In the genomic region with DNA sequence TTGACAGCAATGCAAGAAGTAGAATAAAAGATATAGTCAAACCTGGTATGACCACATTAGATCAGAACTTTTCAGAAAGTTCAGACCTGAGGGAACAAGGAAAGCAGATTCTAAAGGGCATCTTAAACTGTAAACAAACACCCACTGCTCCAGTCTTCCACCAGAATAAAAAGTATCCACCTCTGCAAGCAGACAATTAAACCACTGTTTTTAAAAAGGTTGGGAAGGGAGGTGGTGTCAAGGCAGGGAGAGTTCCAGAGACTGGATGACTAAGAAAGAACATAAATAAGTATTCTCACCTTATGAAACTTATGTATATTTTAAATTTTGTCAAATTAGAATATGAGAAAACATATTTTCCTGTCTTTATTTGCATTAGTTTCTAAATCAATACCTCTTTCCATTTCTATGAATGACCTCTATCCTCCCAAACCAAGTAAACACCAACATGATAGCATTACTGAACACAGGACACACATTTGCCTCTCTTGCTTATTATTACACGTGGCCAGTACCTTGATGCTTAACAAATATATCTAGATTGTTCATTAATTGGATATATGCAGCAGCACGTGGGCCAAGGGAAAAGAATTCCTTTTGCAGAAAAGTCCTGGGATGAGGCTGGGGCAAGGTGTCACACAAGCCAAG, we compare ENCODE assay signal across 18 cellular contexts.
"Had no signal": no experiment of that assay in that cellular context is flagged by ENCODE, and none has a peak within 500 bp of the region (broad histone marks: within the 10 kb centered on the region; RNA-seq: fewer than 3 reads in every experiment).

No MANE protein-coding gene starts in this region.

- H3K36me3 ChIP-seq: esophagus muscularis mucosa, left lung, right atrium auricular region had no signal

- H3K4me3 Mint-ChIP-seq: activated B cell treated with CpG ODN at 0.5 μM for 24 hours; activated CD4-positive, alpha-beta T cell treated with anti-CD3 and anti-CD28 coated beads, Interleukin-2, amount 10 ng/mL, durations not matched to agents 24 days and 14 days; activated naive CD8-positive, alpha-beta T cell treated with anti-CD3 and anti-CD28 coated beads, Interleukin-2, amount 10 ng/mL, durations not matched to agents 7 days and 5 days; neural crest cell; stimulated activated effector memory CD8-positive, alpha-beta T cell treated with anti-CD3 and anti-CD28 coated beads, Interleukin-12 subunit alpha, Interleukin-12 subunit beta, amount 100 ng/mL, for 72 hours; T-helper 1 cell treated with Interleukin-12 subunit alpha and Interleukin-12 subunit beta and Interleukin-4 antibody, amounts not matched to agents 30 μg/mL and 1 μg/mL, for 36 hours had no signal

- H3K36me3 Mint-ChIP-seq: stimulated activated effector memory CD8-positive, alpha-beta T cell treated with anti-CD3 and anti-CD28 coated beads, Interleukin-12 subunit alpha, Interleukin-12 subunit beta, amount 100 ng/mL, for 72 hours had no signal

- H3K27me3 ChIP-seq: esophagus muscularis mucosa, left lung, right atrium auricular region, tibial nerve had no signal

- H3K27ac Mint-ChIP-seq: activated B cell treated with CpG ODN at 0.5 μM for 24 hours; activated CD4-positive, alpha-beta T cell treated with anti-CD3 and anti-CD28 coated beads, Interleukin-2, amount 10 ng/mL, durations not matched to agents 24 days and 14 days; activated naive CD8-positive, alpha-beta T cell treated with anti-CD3 and anti-CD28 coated beads, Interleukin-2, amount 10 ng/mL, durations not matched to agents 7 days and 5 days; stimulated activated effector memory CD8-positive, alpha-beta T cell treated with anti-CD3 and anti-CD28 coated beads, Interleukin-12 subunit alpha, Interleukin-12 subunit beta, amount 100 ng/mL, for 72 hours; T-helper 1 cell treated with Interleukin-12 subunit alpha and Interleukin-12 subunit beta and Interleukin-4 antibody, amounts not matched to agents 30 μg/mL and 1 μg/mL, for 36 hours had no signal

- H3K4me2 ChIP-seq: SK-N-SH, smooth muscle cell had no signal

- H3K9me3 ChIP-seq: esophagus muscularis mucosa, left lung, right atrium auricular region, SK-N-SH, tibial nerve had no signal

- ATAC-seq: left lung; stimulated activated effector memory CD8-positive, alpha-beta T cell treated with anti-CD3 and anti-CD28 coated beads, Interleukin-12 subunit alpha, Interleukin-12 subunit beta, amount 100 ng/mL, for 72 hours had no signal

- H3K4me3 ChIP-seq: esophagus muscularis mucosa, left lung, right atrium auricular region, smooth muscle cell, tibial nerve had no signal

- H3K4me1 ChIP-seq: parathyroid adenoma had no signal

- DNase-seq: activated B cell treated with CpG ODN at 0.5 μM for 24 hours; activated CD4-positive, alpha-beta T cell treated with anti-CD3 and anti-CD28 coated beads, Interleukin-2, amount 10 ng/mL, durations not matched to agents 24 days and 14 days; activated CD8-positive, alpha-beta memory T cell treated with anti-CD3 and anti-CD28 coated beads for 24 hours; activated effector memory CD4-positive, alpha-beta T cell treated with anti-CD3 and anti-CD28 coated beads, Interleukin-2, amount 50 U/mL, for 16 hours; activated naive CD8-positive, alpha-beta T cell treated with anti-CD3 and anti-CD28 coated beads, Interleukin-2, amount 10 ng/mL, durations not matched to agents 7 days and 5 days; aorta; foreskin fibroblast; left lung; mesendoderm; SK-N-SH had no signal

- H3K27ac ChIP-seq: left lung, parathyroid adenoma, tibial nerve had no signal

- H2AFZ ChIP-seq: parathyroid adenoma had no signal

- H3K9me3 Mint-ChIP-seq: activated B cell treated with CpG ODN at 0.5 μM for 24 hours; activated CD4-positive, alpha-beta T cell treated with anti-CD3 and anti-CD28 coated beads, Interleukin-2, amount 10 ng/mL, durations not matched to agents 24 days and 14 days; activated naive CD8-positive, alpha-beta T cell treated with anti-CD3 and anti-CD28 coated beads, Interleukin-2, amount 10 ng/mL, durations not matched to agents 7 days and 5 days; neural crest cell; stimulated activated effector memory CD8-positive, alpha-beta T cell treated with anti-CD3 and anti-CD28 coated beads, Interleukin-12 subunit alpha, Interleukin-12 subunit beta, amount 100 ng/mL, for 72 hours; T-helper 1 cell treated with Interleukin-12 subunit alpha and Interleukin-12 subunit beta and Interleukin-4 antibody, amounts not matched to agents 30 μg/mL and 1 μg/mL, for 36 hours had no signal

- H3K9ac ChIP-seq: parathyroid adenoma, SK-N-SH had no signal

- H3K4me1 Mint-ChIP-seq: activated naive CD8-positive, alpha-beta T cell treated with anti-CD3 and anti-CD28 coated beads, Interleukin-2, amount 10 ng/mL, durations not matched to agents 7 days and 5 days; neural crest cell had no signal

- H3K27me3 Mint-ChIP-seq: activated B cell treated with CpG ODN at 0.5 μM for 24 hours; activated CD4-positive, alpha-beta T cell treated with anti-CD3 and anti-CD28 coated beads, Interleukin-2, amount 10 ng/mL, durations not matched to agents 24 days and 14 days; activated naive CD8-positive, alpha-beta T cell treated with anti-CD3 and anti-CD28 coated beads, Interleukin-2, amount 10 ng/mL, durations not matched to agents 7 days and 5 days had no signal
